9 cellular contexts compared by ENCODE assay signal in genomic region chr14:96090441-96091148, GRCh38. TPM values are rescaled to one million over a fixed set of nuclear protein-coding genes. Genes with fewer than 3 reads are reported as not detected.
DNase-seq lines count a peak whose midpoint lies in the region; ATAC-seq and TF ChIP-seq lines count a peak whose summit lies in the region.
"Had no signal": no experiment of that assay in that cellular context is flagged by ENCODE, and none has a peak within 500 bp of the region (broad histone marks: within the 10 kb centered on the region; RNA-seq: fewer than 3 reads in every experiment).

No MANE protein-coding gene starts in this region.

- intact Hi-C loops in mucosa of descending colon (cut with DNase I, micrococcal nuclease), result loop anchor here in 1 of 2 donors (10.0 kb wide), 1 partner anchor 96 kb away; no protein-coding TSS in a partner anchor

- H3K4me1 ChIP-seq in mucosa of descending colon (ENCODE audit: low read depth) (no peaks in the 10 kb centered on the region), foreskin keratinocyte (peaks cover 3% of the 10 kb centered on the region)

- ATAC-seq in mucosa of descending colon (peak; percentile 28), HG03108 (IDR thresholded peaks at IDR 0.05; ENCODE audit: unreplicated experiment) (no peak), GM19395 (IDR thresholded peaks at IDR 0.05; ENCODE audit: unreplicated experiment) (no peak), foreskin keratinocyte (no peak)

- H3K36me3 ChIP-seq in mucosa of descending colon (ENCODE audit: low read depth), result no peaks in the 10 kb centered on the region

- TF ChIP-seq CTCF in mucosa of descending colon (IDR thresholded peaks at IDR 0.05) (no peak), foreskin keratinocyte (conservative IDR thresholded peaks at IDR 0.05) (no peak)

- DNase-seq in AG20443 (ENCODE audit: low spot score) (peak; percentile 53), NCI-H1694 treated with DMSO at 0.1 percent for 48 hours (lab: John Stamatoyannopoulos, UW) (peak; percentile 99), amygdala (lab: John Stamatoyannopoulos, UW) (peak in 33 of 56 donors; percentile 13 to 62 (median 37)), mucosa of descending colon (peak in 2 of 3 donors; percentile 59 to 66), foreskin keratinocyte (no peak), germinal center (ENCODE audit: low spot score) (no peak)
- DNase-seq: CD8-positive, alpha-beta memory T cell had no signal

- peaks cover 41% of the 10 kb centered on the region for H3K27me3 ChIP-seq in foreskin keratinocyte

- no peak overlapping the region for H3K4me3 ChIP-seq in mucosa of descending colon

- no peaks in the 10 kb centered on the region for H3K9me3 ChIP-seq in mucosa of descending colon

- no peak overlapping the region for H3K27ac ChIP-seq in foreskin keratinocyte

RNA-seq across cellular contexts. Expression of gene C14orf132, which starts 51.4 kb away (rescaled TPM):
- total RNA-seq in mucosa of descending colon, result 10 to 100 TPM in 1 of 3 donors, 1 to 10 TPM in 2; 1.8 to 21.8 (median 4.9) TPM
- total RNA-seq in foreskin keratinocyte, result 0.17 and 0.35 TPM in 2 replicates
- 0.23 and 0.43 TPM in 2 replicates for polyA plus RNA-seq in foreskin keratinocyte

Comparison
In these comparisons a context has a peak if more than half of its experiments do, and no peak if none do; other contexts are left out.
1. DNase-seq: peak in AG20443 (single experiment), NCI-H1694 treated with DMSO at 0.1 percent for 48 hours (single experiment), amygdala (33 of 56) and mucosa of descending colon (2 of 3); none in foreskin keratinocyte (0 of 2) and germinal center (single experiment).